In the genomic region with DNA sequence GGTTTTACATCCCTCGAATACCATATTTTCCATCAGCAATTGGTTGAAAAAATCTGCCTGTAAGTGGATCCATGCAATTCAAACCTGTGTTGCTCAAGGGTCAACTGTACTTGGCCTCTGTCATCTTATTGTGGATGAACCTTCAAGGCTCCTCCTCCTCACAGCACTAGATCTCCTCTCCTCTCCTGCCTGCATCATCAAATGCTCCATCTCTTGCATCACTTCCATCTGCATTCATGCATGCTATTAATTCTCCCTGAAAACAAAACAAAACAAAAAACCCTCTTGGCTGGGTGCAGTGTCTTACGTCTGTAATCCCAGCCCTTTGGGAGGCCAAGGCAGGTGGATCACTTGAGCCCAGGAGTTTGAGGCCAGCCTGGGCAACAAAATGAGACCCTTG, we compare ENCODE assay signal across 12 cellular contexts. TPM values are rescaled to one million over a fixed set of nuclear protein-coding genes. Genes with fewer than 3 reads are reported as not detected.
DNase-seq lines count a peak whose midpoint lies in the region; ATAC-seq and TF ChIP-seq lines count a peak whose summit lies in the region.
"Had no signal": no experiment of that assay in that cellular context is flagged by ENCODE, and none has a peak within 500 bp of the region (broad histone marks: within the 10 kb centered on the region; RNA-seq: fewer than 3 reads in every experiment).

No MANE protein-coding gene starts in this region.

- H3K36me3 ChIP-seq in brain microvascular endothelial cell (replicated peaks) = no peaks in the 10 kb centered on the region
- no peaks in the 10 kb centered on the region for H3K36me3 ChIP-seq in mesenchymal stem cell (ENCODE audit: control insufficient read depth in 1 of 2, insufficient read depth in 2 of 2, low read depth in 1 of 2, low read length in 2 of 2)

- H2AK5ac ChIP-seq in mesenchymal stem cell (ENCODE audit: low read length, severe bottlenecking) = peak overlapping the region; percentile 60

- H3K27ac ChIP-seq in brain microvascular endothelial cell (peak overlapping the region; percentile 87), mesenchymal stem cell (ENCODE audit: low read length, poor library complexity, severe bottlenecking) (peak overlapping the region; percentile 36)
- H3K27ac ChIP-seq: parathyroid adenoma had no signal

- H2BK12ac ChIP-seq in mesenchymal stem cell (ENCODE audit: low read length in 2 of 2) = peak overlapping the region; percentile 57 to 71

- 52% methylated on average over 2 of the region's 2 CpGs for WGBS in mesenchymal stem cell

- in situ Hi-C loops in brain microvascular endothelial cell (cut with HindIII; ENCODE audit: low pct_ligation_motif_present, low sequenced_read_pairs) = no loop called here

- no peak for ATAC-seq in HG03095 (IDR thresholded peaks at IDR 0.05; ENCODE audit: unreplicated experiment)
- ATAC-seq in GM21515 (IDR thresholded peaks at IDR 0.05; ENCODE audit: unreplicated experiment) = no peak

- H4K8ac ChIP-seq in mesenchymal stem cell (ENCODE audit: low read length) = no peak overlapping the region

- H3K23ac ChIP-seq in mesenchymal stem cell (ENCODE audit: low read length in 2 of 2) = no peak overlapping the region

- no peak overlapping the region for H4K91ac ChIP-seq in mesenchymal stem cell (ENCODE audit: low read length)

- DNase-seq in CD1c-positive myeloid dendritic cell (ENCODE audit: extremely low spot score) (peak; percentile 12), MV-4-11 (lab: John Stamatoyannopoulos, UW) (peak; percentile 48), brain microvascular endothelial cell (peak; percentile 86), mesenchymal stem cell (peak; percentile 94), LoVo (ENCODE audit: low spot score) (no peak), anterior cingulate cortex (lab: John Stamatoyannopoulos, UW) (no peak)
- DNase-seq: activated CD4-positive, alpha-beta T cell treated with anti-CD3 and anti-CD28 coated beads, Interleukin-2, amount 50 U/mL, for 1 hour; NCI-H1694 treated with DMSO at 0.1 percent for 48 hours; SHP77 treated with DMSO at 0.1 percent for 48 hours had no signal

- H3K4me3 ChIP-seq in brain microvascular endothelial cell (ENCODE audit: low read depth, low read length) = no peak overlapping the region
- H3K4me3 ChIP-seq in mesenchymal stem cell (ENCODE audit: insufficient read depth in 1 of 2, low read depth in 1 of 2, low read length in 2 of 2) = no peak overlapping the region

- no peak for TF ChIP-seq CTCF in brain microvascular endothelial cell (IDR thresholded peaks at IDR 0.05; ENCODE audit: low read depth, low read length, missing control alignments)

- no peaks in the 10 kb centered on the region for H3K9me3 ChIP-seq in mesenchymal stem cell (ENCODE audit: control insufficient read depth, low read length)

- peak overlapping the region in 1 of 2 experiments; percentile 19 for H3K4ac ChIP-seq in mesenchymal stem cell (ENCODE audit: low read depth in 1 of 2, low read length in 2 of 2)

- H2AFZ ChIP-seq in mesenchymal stem cell (ENCODE audit: low read depth, low read length) = no peak overlapping the region
- H2AFZ ChIP-seq: parathyroid adenoma had no signal

- no peaks in the 10 kb centered on the region for H3K79me1 ChIP-seq in mesenchymal stem cell (replicated peaks; ENCODE audit: low read length, poor library complexity, severe bottlenecking)

- H2BK15ac ChIP-seq in mesenchymal stem cell (ENCODE audit: low read depth, poor library complexity, severe bottlenecking) = no peak overlapping the region

- peak overlapping the region in 1 of 2 experiments; percentile 30 for H3K18ac ChIP-seq in mesenchymal stem cell (ENCODE audit: low read depth in 1 of 2, low read length in 2 of 2)

- H3K27me3 ChIP-seq in brain microvascular endothelial cell (replicated peaks) (no peaks in the 10 kb centered on the region), mesenchymal stem cell (ENCODE audit: control insufficient read depth in 1 of 2, insufficient read depth in 1 of 2, low read length in 2 of 2) (no peaks in the 10 kb centered on the region)

- H2BK120ac ChIP-seq in mesenchymal stem cell (ENCODE audit: low read depth, low read length) = peak overlapping the region; percentile 71

- H3K9ac ChIP-seq in mesenchymal stem cell (ENCODE audit: low read length) = peak overlapping the region; percentile 84
- H3K9ac ChIP-seq: parathyroid adenoma had no signal

- H3K4me2 ChIP-seq in mesenchymal stem cell (ENCODE audit: low read length, poor library complexity, severe bottlenecking) = no peak overlapping the region

- peaks cover 24% of the 10 kb centered on the region for H3K4me1 ChIP-seq in mesenchymal stem cell (ENCODE audit: control insufficient read depth, insufficient read depth, low read depth, low read length)
- H3K4me1 ChIP-seq: parathyroid adenoma had no signal

- no peak overlapping the region for H2BK5ac ChIP-seq in mesenchymal stem cell (ENCODE audit: low read depth, low read length, poor library complexity, severe bottlenecking)

- no peak overlapping the region for H3K14ac ChIP-seq in mesenchymal stem cell (ENCODE audit: low read length in 2 of 2)

RNA-seq across cellular contexts. Expression of a gene that starts 10.1 kb away (rescaled TPM):
- polyA plus RNA-seq in mesenchymal stem cell (2013, experiment 1 of 2) = 0.06 TPM
- polyA plus RNA-seq in mesenchymal stem cell (2013, experiment 2 of 2) = not detected

Comparison
In these comparisons a context has a peak if more than half of its experiments do, and no peak if none do; other contexts are left out.
1. DNase-seq: peak in CD1c-positive myeloid dendritic cell (single experiment), MV-4-11 (single experiment), brain microvascular endothelial cell (single experiment) and mesenchymal stem cell (single experiment); none in LoVo (single experiment) and anterior cingulate cortex (0 of 58).